In the genomic region with DNA sequence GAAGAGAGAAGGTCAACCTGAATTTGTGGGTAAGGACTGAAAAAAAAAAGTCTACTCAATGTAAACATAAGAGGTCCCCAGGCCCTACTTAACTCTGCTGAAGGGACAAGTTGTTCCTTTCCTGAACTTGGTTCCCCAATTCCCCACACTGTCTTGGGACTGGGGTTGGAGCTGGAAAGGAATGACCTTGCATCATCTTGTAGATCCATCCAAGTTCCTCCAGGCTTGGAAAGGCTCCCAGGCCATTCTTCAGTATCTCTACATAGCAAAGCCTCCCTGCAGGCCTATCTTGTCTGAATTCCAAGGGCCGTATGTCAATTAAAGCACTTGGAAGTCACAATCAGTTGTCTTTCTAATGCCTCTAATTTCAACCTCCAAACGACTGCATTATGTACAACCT, we compare ENCODE assay signal across 29 cellular contexts.
DNase-seq lines count a peak whose midpoint lies in the region; ATAC-seq and TF ChIP-seq lines count a peak whose summit lies in the region.
"Had no signal": no experiment of that assay in that cellular context is flagged by ENCODE, and none has a peak within 500 bp of the region (broad histone marks: within the 10 kb centered on the region; RNA-seq: fewer than 3 reads in every experiment).

No MANE protein-coding gene starts in this region.

- ATAC-seq in Right ventricle myocardium inferior (peak; percentile 93), Right ventricle myocardium superior (ENCODE audit: poor library complexity) (peak; percentile 96), sciatic nerve (peak; percentile 96), aorta (ENCODE audit: low FRiP score) (peak; percentile 85), GM18858 (IDR thresholded peaks at IDR 0.05; ENCODE audit: unreplicated experiment) (no peak)
- ATAC-seq in natural killer cell treated with Interleukin-12 subunit alpha and Interleukin-12 subunit beta and Interleukin-15 and Interleukin-18, amount 100 ng/mL, for 72 hours = no peak
- ATAC-seq: activated naive CD8-positive, alpha-beta T cell treated with anti-CD3 and anti-CD28 coated beads, Interleukin-2, amount 50 U/mL, for 24 hours; esophagus mucosa; SK-N-SH treated with all-trans-retinoic acid at 6 μM for 48 hours had no signal

- no peaks in the 10 kb centered on the region for H3K36me3 Mint-ChIP-seq in Calu3 (ENCODE audit: insufficient read depth, unreplicated experiment)
- no peaks in the 10 kb centered on the region for H3K36me3 Mint-ChIP-seq in natural killer cell treated with Interleukin-12 subunit alpha and Interleukin-12 subunit beta and Interleukin-15 and Interleukin-18, amount 100 ng/mL, for 72 hours
- H3K36me3 Mint-ChIP-seq: naive B cell, type B pancreatic cell had no signal

- 77 to 83% methylated on average over 2 of the region's 2 CpGs for WGBS in aorta, 2 donors

- no peaks in the 10 kb centered on the region for H3K4me1 ChIP-seq in aorta (ENCODE audit: control insufficient read depth in 1 of 2, insufficient read depth in 2 of 2, low read length in 2 of 2)

- H3K4me1 Mint-ChIP-seq in Calu3 (ENCODE audit: low read depth, unreplicated experiment) = no peaks in the 10 kb centered on the region
- peaks cover 0 to 5% of the 10 kb centered on the region in 2 donors for H3K4me1 Mint-ChIP-seq in natural killer cell treated with Interleukin-12 subunit alpha and Interleukin-12 subunit beta and Interleukin-15 and Interleukin-18, amount 100 ng/mL, for 72 hours (ENCODE audit: low read depth in 2 of 2)
- H3K4me1 Mint-ChIP-seq: activated naive CD8-positive, alpha-beta T cell treated with anti-CD3 and anti-CD28 coated beads, Interleukin-2, amount 50 U/mL, for 24 hours; B cell; naive B cell had no signal

- H3K9me3 Mint-ChIP-seq in Calu3 (ENCODE audit: low read depth, unreplicated experiment) = no peaks in the 10 kb centered on the region
- H3K9me3 Mint-ChIP-seq in natural killer cell treated with Interleukin-12 subunit alpha and Interleukin-12 subunit beta and Interleukin-15 and Interleukin-18, amount 100 ng/mL, for 72 hours = no peaks in the 10 kb centered on the region
- H3K9me3 Mint-ChIP-seq: activated naive CD8-positive, alpha-beta T cell treated with anti-CD3 and anti-CD28 coated beads, Interleukin-2, amount 50 U/mL, for 24 hours; type B pancreatic cell had no signal

- no TSS peak for BruUV-seq in Calu3 (replicated peaks; lab: Mats Ljungman, UMichigan)

- no peak overlapping the region for H3K27ac ChIP-seq in aorta (ENCODE audit: low read depth in 1 of 2, low read length in 2 of 2)
- H3K27ac ChIP-seq: 22Rv1, brain microvascular endothelial cell had no signal

- no peak for DNase-seq in Right ventricle myocardium inferior (ENCODE audit: missing footprints)
- no peak for DNase-seq in cardiac septum (ENCODE audit: low spot score)
- peak; percentile 54 for DNase-seq in Right ventricle myocardium superior
- DNase-seq in sciatic nerve (ENCODE audit: low spot score) = peak; percentile 68
- no peak for DNase-seq in aorta
- no peak for DNase-seq in Calu3
- DNase-seq in natural killer cell treated with Interleukin-12 subunit alpha and Interleukin-12 subunit beta and Interleukin-15 and Interleukin-18, amount 100 ng/mL, for 72 hours (ENCODE audit: low spot score) = no peak
- DNase-seq: activated CD4-positive, alpha-beta T cell treated with anti-CD3 and anti-CD28 coated beads for 4 hours; activated CD8-positive, alpha-beta memory T cell treated with anti-CD3 and anti-CD28 coated beads for 24 hours; activated gamma-delta T cell; activated naive CD8-positive, alpha-beta T cell treated with anti-CD3 and anti-CD28 coated beads, Interleukin-2, amount 50 U/mL, for 24 hours; activated T-cell treated with anti-CD3 and anti-CD28 coated beads, Interleukin-2, amount 50 U/mL, for 1 hour; brain microvascular endothelial cell; DMS79; mesendoderm; naive B cell; NCI-H1092 treated with DMSO at 0.1 percent for 48 hours; NCI-H2029; NCI-H345; occipital lobe; stimulated activated CD4-positive, alpha-beta T cell treated with anti-CD3 and anti-CD28 coated beads, Interleukin-4, amount 100 ng/mL, for 4 hours; stimulated activated naive CD4-positive, alpha-beta T cell treated with Interleukin-2 at 50 U/mL for 16 hours; T-helper 2 cell had no signal

- H3K9me3 ChIP-seq in aorta (ENCODE audit: control insufficient read depth, low read length) = no peaks in the 10 kb centered on the region

- no peak overlapping the region for H3K27ac Mint-ChIP-seq in Calu3 (ENCODE audit: unreplicated experiment)
- no peak overlapping the region for H3K27ac Mint-ChIP-seq in natural killer cell treated with Interleukin-12 subunit alpha and Interleukin-12 subunit beta and Interleukin-15 and Interleukin-18, amount 100 ng/mL, for 72 hours
- H3K27ac Mint-ChIP-seq: activated naive CD8-positive, alpha-beta T cell treated with anti-CD3 and anti-CD28 coated beads, Interleukin-2, amount 50 U/mL, for 24 hours; B cell; naive B cell; type B pancreatic cell had no signal

- no peak for TF ChIP-seq CTCF in Calu3 (IDR thresholded peaks at IDR 0.05; ENCODE audit: unreplicated experiment)

- no peak overlapping the region for H3K4me3 Mint-ChIP-seq in Calu3 (ENCODE audit: low read depth, unreplicated experiment)
- no peak overlapping the region for H3K4me3 Mint-ChIP-seq in natural killer cell treated with Interleukin-12 subunit alpha and Interleukin-12 subunit beta and Interleukin-15 and Interleukin-18, amount 100 ng/mL, for 72 hours
- H3K4me3 Mint-ChIP-seq: activated naive CD8-positive, alpha-beta T cell treated with anti-CD3 and anti-CD28 coated beads, Interleukin-2, amount 50 U/mL, for 24 hours; B cell; naive B cell; type B pancreatic cell had no signal

- intact Hi-C loops in Right ventricle myocardium inferior (cut with DNase I) = no loop called here
- intact Hi-C loops in cardiac septum (cut with DNase I) = no loop called here
- intact Hi-C loops in Right ventricle myocardium superior (cut with DNase I) = no loop called here
- intact Hi-C loops in sciatic nerve (cut with DNase I) = no loop called here
- intact Hi-C loops in aorta (cut with DNase I) = no loop called here
- intact Hi-C loops in Calu3 (cut with micrococcal nuclease; ENCODE audit: unreplicated experiment) = no loop called here

- H3K36me3 ChIP-seq in aorta (ENCODE audit: control insufficient read depth in 1 of 2, insufficient read depth in 2 of 2, low read length in 1 of 2) = no peaks in the 10 kb centered on the region
- H3K36me3 ChIP-seq: brain microvascular endothelial cell had no signal

- H3K27me3 ChIP-seq in aorta (ENCODE audit: control insufficient read depth in 1 of 2, insufficient read depth in 2 of 2, low read length in 1 of 2) = no peaks in the 10 kb centered on the region
- H3K27me3 ChIP-seq: brain microvascular endothelial cell had no signal

- H3K27me3 Mint-ChIP-seq in Calu3 (ENCODE audit: unreplicated experiment) = no peaks in the 10 kb centered on the region
- H3K27me3 Mint-ChIP-seq in natural killer cell treated with Interleukin-12 subunit alpha and Interleukin-12 subunit beta and Interleukin-15 and Interleukin-18, amount 100 ng/mL, for 72 hours = peaks cover 5 to 14% of the 10 kb centered on the region in 2 donors
- H3K27me3 Mint-ChIP-seq: B cell, naive B cell, type B pancreatic cell had no signal

- no peak overlapping the region for H3K4me3 ChIP-seq in aorta (ENCODE audit: low read length in 2 of 2)

- CTCF ChIA-PET in Calu3 (lab: Charles Lee) = no interaction called here

Comparison
In these comparisons a context has a peak if more than half of its experiments do, and no peak if none do; other contexts are left out.
1. DNase-seq: peak in Right ventricle myocardium superior (single experiment) and sciatic nerve (single experiment); none in Right ventricle myocardium inferior (single experiment), cardiac septum (single experiment), aorta (0 of 2), Calu3 (single experiment) and natural killer cell treated with Interleukin-12 subunit alpha and Interleukin-12 subunit beta and Interleukin-15 and Interleukin-18, amount 100 ng/mL, for 72 hours (single experiment).
2. ATAC-seq: peak in Right ventricle myocardium inferior (single experiment), Right ventricle myocardium superior (single experiment), sciatic nerve (single experiment) and aorta (single experiment); none in natural killer cell treated with Interleukin-12 subunit alpha and Interleukin-12 subunit beta and Interleukin-15 and Interleukin-18, amount 100 ng/mL, for 72 hours (0 of 2) and GM18858 (single experiment).